8 cellular contexts compared by ENCODE assay signal in the genomic region with DNA sequence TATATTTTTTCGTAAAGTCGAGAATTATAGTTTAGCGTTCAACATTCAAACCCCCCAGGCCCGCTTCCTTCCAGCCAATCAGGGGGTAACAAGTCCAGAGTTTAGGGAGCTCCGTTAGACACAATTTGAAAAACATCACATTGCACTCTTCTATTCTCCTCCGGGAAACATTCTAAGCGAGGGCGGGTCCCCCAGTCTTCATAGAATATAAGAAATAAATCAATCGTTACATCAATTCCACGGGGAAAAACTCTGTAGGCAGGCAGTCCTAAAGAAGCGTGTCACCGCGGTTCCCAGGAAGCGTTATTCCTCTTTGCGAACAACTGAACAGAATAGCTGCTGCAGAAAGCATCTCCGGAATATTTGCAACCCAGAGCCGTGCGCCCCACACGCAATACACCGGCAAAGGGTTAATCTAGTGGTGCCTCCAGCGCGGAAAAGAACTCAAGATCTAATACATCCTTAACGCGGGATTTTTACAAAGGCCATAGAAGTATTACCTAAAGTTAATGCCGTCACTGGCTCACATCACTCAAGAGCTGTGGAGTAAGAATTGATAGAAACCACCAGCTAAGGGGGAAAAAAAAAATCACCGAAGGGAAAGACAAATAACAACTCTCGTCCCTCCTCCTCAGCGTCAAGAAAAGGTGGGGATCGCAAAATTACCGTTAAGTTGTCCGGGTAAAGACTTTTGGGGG.
DNase-seq lines count a peak whose midpoint lies in the region; ATAC-seq and TF ChIP-seq lines count a peak whose summit lies in the region.

No MANE protein-coding gene starts in this region.

- DNase-seq in Ammon's horn (ENCODE audit: low spot score), result peak; percentile 20
- DNase-seq in HCEC 1CT, result peak; percentile 55
- peak; percentile 43 for DNase-seq in RPMI8226
- DNase-seq in astrocyte of the spinal cord (ENCODE audit: low read depth, low spot score), result peak; percentile 63
- DNase-seq in immature natural killer cell, result peak; percentile 18 to 65 (median 56)
- DNase-seq in stimulated activated CD4-positive, alpha-beta T cell treated with anti-CD3 and anti-CD28 coated beads, Interleukin-12 subunit alpha, Interleukin-12 subunit beta, amount 100 ng/mL, for 4 hours, result peak; percentile 20

- peak overlapping the region; percentile 96 to 99 (median 97) for H3K4me3 Mint-ChIP-seq in immature natural killer cell

- no peak for ATAC-seq in GM21528 (IDR thresholded peaks at IDR 0.05; ENCODE audit: low FRiP score, unreplicated experiment)
- no peak for ATAC-seq in HG02970 (IDR thresholded peaks at IDR 0.05; ENCODE audit: low FRiP score, unreplicated experiment)

- H3K4me1 Mint-ChIP-seq in immature natural killer cell, result peaks cover 59 to 81% of the 10 kb centered on the region in 2 donors

- in situ Hi-C loops in astrocyte of the spinal cord (cut with HindIII; ENCODE audit: low sequenced_read_pairs), result no loop called here

- H3K4me3 ChIP-seq in astrocyte of the spinal cord (ENCODE audit: low read depth, low read length), result peak overlapping the region; percentile 86

- H3K27me3 Mint-ChIP-seq in immature natural killer cell (ENCODE audit: low read depth in 3 of 3), result peaks cover 24 to 26% (median 26%) of the 10 kb centered on the region in 3 donors

- H3K27ac Mint-ChIP-seq in immature natural killer cell, result peak overlapping the region; percentile 91 to 97 (median 96)

- peaks cover 0 to 3% (median 0%) of the 10 kb centered on the region in 6 donors for H3K9me3 Mint-ChIP-seq in immature natural killer cell

- TF ChIP-seq CTCF in astrocyte of the spinal cord (IDR thresholded peaks at IDR 0.05; ENCODE audit: low read depth, low read length), result no peak

- H3K36me3 Mint-ChIP-seq in immature natural killer cell, result no peaks in the 10 kb centered on the region
